18 cellular contexts compared by ENCODE assay signal in genomic region chr7:134949171-134949570, GRCh38.
"Had no signal": no experiment of that assay in that cellular context is flagged by ENCODE, and none has a peak within 500 bp of the region (broad histone marks: within the 10 kb centered on the region; RNA-seq: fewer than 3 reads in every experiment).

No MANE protein-coding gene starts in this region.

- H3K27me3 Mint-ChIP-seq: activated naive CD8-positive, alpha-beta T cell treated with anti-CD3 and anti-CD28 coated beads for 36 hours; naive thymus-derived CD4-positive, alpha-beta T cell had no signal

- H3K9me3 ChIP-seq: lower lobe of right lung, right atrium auricular region, thoracic aorta, uterus had no signal

- H3K27me3 ChIP-seq: cardiac muscle cell, right atrium auricular region, uterus had no signal

- H3K27ac Mint-ChIP-seq: activated naive CD8-positive, alpha-beta T cell treated with anti-CD3 and anti-CD28 coated beads for 36 hours had no signal

- H3K4me1 ChIP-seq: lower lobe of right lung, right atrium auricular region, uterus had no signal

- H3K36me3 Mint-ChIP-seq: activated naive CD8-positive, alpha-beta T cell treated with anti-CD3 and anti-CD28 coated beads for 36 hours; naive thymus-derived CD4-positive, alpha-beta T cell had no signal

- H3K4me3 Mint-ChIP-seq: activated naive CD8-positive, alpha-beta T cell treated with anti-CD3 and anti-CD28 coated beads for 36 hours; naive thymus-derived CD4-positive, alpha-beta T cell had no signal

- H3K9me3 Mint-ChIP-seq: activated naive CD8-positive, alpha-beta T cell treated with anti-CD3 and anti-CD28 coated beads for 36 hours; naive thymus-derived CD4-positive, alpha-beta T cell had no signal

- H3K27ac ChIP-seq: cardiac muscle cell, lower lobe of right lung had no signal

- DNase-seq: activated CD4-positive, alpha-beta T cell treated with anti-CD3 and anti-CD28 coated beads for 1 hour; activated CD4-positive, alpha-beta T cell treated with anti-CD3 and anti-CD28 coated beads, Interleukin-2, amount 50 U/mL, for 48 hours; activated gamma-delta T cell treated with Interleukin-2 at 50 U/mL for 16 hours; activated naive CD8-positive, alpha-beta T cell treated with anti-CD3 and anti-CD28 coated beads for 36 hours; activated T-cell treated with anti-CD3 and anti-CD28 coated beads, Interleukin-2, amount 50 U/mL, for 48 hours; aorta; effector CD8-positive, alpha-beta T cell; lower lobe of right lung; naive thymus-derived CD4-positive, alpha-beta T cell; posterior cingulate gyrus; stimulated activated CD4-positive, alpha-beta T cell treated with anti-CD3 and anti-CD28 coated beads, Interleukin-2, amount 100 ng/mL, for 24 hours; stimulated activated naive CD4-positive, alpha-beta T cell treated with Interleukin-2 at 50 U/mL for 16 hours; T-helper 9 cell; uterus had no signal

- H3K36me3 ChIP-seq: uterus had no signal

- H3K4me3 ChIP-seq: cardiac muscle cell, coronary artery, lower lobe of right lung, right atrium auricular region, thoracic aorta, uterus had no signal
